Comparison of ENCODE assay signal across 26 cellular contexts in genomic region chr6:143111443-143111842, GRCh38.
"Had no signal": no experiment of that assay in that cellular context is flagged by ENCODE, and none has a peak within 500 bp of the region (broad histone marks: within the 10 kb centered on the region; RNA-seq: fewer than 3 reads in every experiment).

No MANE protein-coding gene starts in this region.

- H3K4me3 Mint-ChIP-seq: activated naive CD8-positive, alpha-beta T cell treated with anti-CD3 and anti-CD28 coated beads for 36 hours; activated T-cell treated with anti-CD3 and anti-CD28 coated beads, Interleukin-2, amount 50 U/mL, for 4 hours; immature natural killer cell; natural killer cell treated with Interleukin-12 subunit alpha and Interleukin-12 subunit beta and Interleukin-15 and Interleukin-18, amount 100 ng/mL, for 72 hours had no signal

- H3K27me3 ChIP-seq: hepatocyte, left lung, pancreas, right atrium auricular region had no signal

- ATAC-seq: left lung; pancreas; psoas muscle; stimulated activated naive CD8-positive, alpha-beta T cell treated with anti-CD3 and anti-CD28 coated beads, Interleukin-15, Interleukin-2, amounts not matched to agents 100 U/mL and 50 U/mL, for 24 hours had no signal

- H3K27ac ChIP-seq: hepatocyte, left lung, pancreas, psoas muscle, right atrium auricular region had no signal

- H3K36me3 ChIP-seq: left lung, pancreas, right atrium auricular region had no signal

- H3K9me3 ChIP-seq: left lung, pancreas, psoas muscle, right atrium auricular region had no signal

- H2AFZ ChIP-seq: hepatocyte had no signal

- H3K27me3 Mint-ChIP-seq: activated naive CD8-positive, alpha-beta T cell treated with anti-CD3 and anti-CD28 coated beads for 36 hours had no signal

- H3K36me3 Mint-ChIP-seq: natural killer cell treated with Interleukin-12 subunit alpha and Interleukin-12 subunit beta and Interleukin-15 and Interleukin-18, amount 100 ng/mL, for 72 hours had no signal

- H3K4me2 ChIP-seq: hepatocyte had no signal

- H3K9me3 Mint-ChIP-seq: activated naive CD8-positive, alpha-beta T cell treated with anti-CD3 and anti-CD28 coated beads for 36 hours; activated T-cell treated with anti-CD3 and anti-CD28 coated beads, Interleukin-2, amount 50 U/mL, for 4 hours; activated T-helper 2 cell treated with anti-CD3 and anti-CD28 coated beads, Interferon-gamma antibody, Interleukin-2, Interleukin-4, amounts not matched to agents 10 μg/mL and 5 μg/mL and 100 μg/mL, durations not matched to agents 14 hours and 24 hours and 36 hours; immature natural killer cell; natural killer cell treated with Interleukin-12 subunit alpha and Interleukin-12 subunit beta and Interleukin-15 and Interleukin-18, amount 100 ng/mL, for 72 hours had no signal

- DNase-seq: activated CD4-positive, alpha-beta T cell treated with anti-CD3 and anti-CD28 coated beads, Interleukin-2, amount 50 U/mL, for 4 hours; activated CD8-positive, alpha-beta memory T cell treated with anti-CD3 and anti-CD28 coated beads for 24 hours; activated CD8-positive, alpha-beta memory T cell treated with anti-CD3 and anti-CD28 coated beads, Interleukin-2, amount 50 U/mL, for 4 hours; activated naive CD4-positive, alpha-beta T cell; activated naive CD8-positive, alpha-beta T cell treated with anti-CD3 and anti-CD28 coated beads for 36 hours; activated T-cell treated with anti-CD3 and anti-CD28 coated beads, Interleukin-2, amount 50 U/mL, for 4 hours; cerebellar nuclear complex; cortex of kidney; effector CD4-positive, alpha-beta T cell; erythroblast; glutamatergic neuron; immature natural killer cell; kidney glomerular epithelial cell; left lung; pancreas; psoas muscle; stimulated activated CD4-positive, alpha-beta T cell treated with anti-CD3 and anti-CD28 coated beads, Interleukin-4, amount 100 ng/mL, for 4 hours; stimulated activated naive CD8-positive, alpha-beta T cell treated with anti-CD3 and anti-CD28 coated beads, Interleukin-15, Interleukin-2, amounts not matched to agents 100 U/mL and 50 U/mL, for 24 hours; T-helper 1 cell had no signal

- FAIRE-seq: endometrium, frontal cortex, pancreas, TTC549 had no signal

- H3K4me1 Mint-ChIP-seq: immature natural killer cell had no signal

- H3K4me1 ChIP-seq: left lung, pancreas, right atrium auricular region had no signal

- H3K4me3 ChIP-seq: hepatocyte, left lung, pancreas, psoas muscle, right atrium auricular region had no signal

- H3K27ac Mint-ChIP-seq: activated naive CD8-positive, alpha-beta T cell treated with anti-CD3 and anti-CD28 coated beads for 36 hours; activated T-helper 2 cell treated with anti-CD3 and anti-CD28 coated beads, Interferon-gamma antibody, Interleukin-2, Interleukin-4, amounts not matched to agents 10 μg/mL and 5 μg/mL and 100 μg/mL, durations not matched to agents 14 hours and 24 hours and 36 hours; immature natural killer cell; natural killer cell treated with Interleukin-12 subunit alpha and Interleukin-12 subunit beta and Interleukin-15 and Interleukin-18, amount 100 ng/mL, for 72 hours had no signal
